Comparison of ENCODE assay signal across 13 cellular contexts in genomic region chr10:102384606-102385429, GRCh38. TPM values are rescaled to one million over a fixed set of nuclear protein-coding genes. Genes with fewer than 3 reads are reported as not detected.
DNase-seq lines count a peak whose midpoint lies in the region; ATAC-seq and TF ChIP-seq lines count a peak whose summit lies in the region.
"Had no signal": no experiment of that assay in that cellular context is flagged by ENCODE, and none has a peak within 500 bp of the region (broad histone marks: within the 10 kb centered on the region; RNA-seq: fewer than 3 reads in every experiment).

No MANE protein-coding gene starts in this region.

- H4K20me1 ChIP-seq in PC-3 (ENCODE audit: low read length): no peaks in the 10 kb centered on the region

- no peaks in the 10 kb centered on the region for H3K9me2 ChIP-seq in PC-3 (replicated peaks; ENCODE audit: low read length)

- TF ChIP-seq CTCF in HFFc6 (IDR thresholded peaks at IDR 0.05) (no peak), PC-3 (conservative IDR thresholded peaks at IDR 0.05; ENCODE audit: low read depth, low read length) (no peak), fibroblast of the aortic adventitia (IDR thresholded peaks at IDR 0.05; ENCODE audit: insufficient read depth, low read length) (no peak), brain microvascular endothelial cell (IDR thresholded peaks at IDR 0.05; ENCODE audit: low read depth, low read length, missing control alignments) (no peak), dorsolateral prefrontal cortex (IDR thresholded peaks at IDR 0.05 in 54 of 56, conservative IDR thresholded peaks at IDR 0.05 in 2 of 56; ENCODE audit: low read depth in 1 of 56, partially characterized antibody in 56 of 56) (no peak)

- no peaks in the 10 kb centered on the region for H3K4me1 ChIP-seq in PC-3 (ENCODE audit: insufficient read depth, low read length)

- CTCF ChIA-PET in PC-3 (lab: Charles Lee): interaction anchor here (0.6 kb wide), 1 partner anchor 9 kb away, joined by 3 read pairs; no protein-coding TSS in a partner anchor

- no peaks in the 10 kb centered on the region for H3F3A ChIP-seq in PC-3 (ENCODE audit: low read length, unreplicated experiment)

- peaks cover 16% of the 10 kb centered on the region for H3K36me3 Mint-ChIP-seq in HFFc6 (ENCODE audit: low read depth)

- H3K4me1 Mint-ChIP-seq in HFFc6 (ENCODE audit: low read depth): peaks cover 6% of the 10 kb centered on the region; the same call in 1 of the 2 replicates

- no peaks in the 10 kb centered on the region for H3K9me3 ChIP-seq in PC-3 (ENCODE audit: low read length)

- ATAC-seq in PC-3 (peak; percentile 27; the same call in 1 of the 2 replicates), HG02840 (IDR thresholded peaks at IDR 0.05; ENCODE audit: low FRiP score, unreplicated experiment) (no peak)

- DNase-seq in HFFc6 (peak; percentile 23), PC-3 (no peak), fibroblast of the aortic adventitia (ENCODE audit: low read depth) (peak; percentile 58), posterior vena cava (ENCODE audit: low spot score) (peak; percentile 62), brain microvascular endothelial cell (no peak), dorsolateral prefrontal cortex (no peak), occipital lobe (lab: John Stamatoyannopoulos, UW) (no peak)
- DNase-seq: activated CD4-positive, alpha-beta T cell treated with anti-CD3 and anti-CD28 coated beads for 48 hours; activated gamma-delta T cell treated with Interleukin-2 at 50 U/mL for 16 hours; NCI-H446 had no signal

- no peak overlapping the region for H2AFZ ChIP-seq in PC-3 (ENCODE audit: low read length)
- H2AFZ ChIP-seq: hepatocyte had no signal

- POLR2A ChIA-PET in PC-3 (lab: Charles Lee; ENCODE audit: unreplicated experiment): interaction anchor here (0.9 kb wide), 1 partner anchor 10 kb away, joined by 6 read pairs; no protein-coding TSS in a partner anchor

- peaks cover 3% of the 10 kb centered on the region; the same call in 1 of the 2 replicates for H3K36me3 ChIP-seq in PC-3 (ENCODE audit: low read depth, low read length)
- H3K36me3 ChIP-seq in brain microvascular endothelial cell (replicated peaks): peaks cover 35% of the 10 kb centered on the region

- H3K9me3 Mint-ChIP-seq in HFFc6: no peaks in the 10 kb centered on the region

- H3K27ac Mint-ChIP-seq in HFFc6: 0 out of 2 replicates have a peak overlapping the region, but pooled peaks have one; percentile 26

- intact Hi-C loops in PC-3 (cut with micrococcal nuclease) (no loop called here), posterior vena cava (cut with DNase I) (no loop called here), dorsolateral prefrontal cortex (cut with DNase I) (no loop called here)

- H3K4me2 ChIP-seq in PC-3 (ENCODE audit: low read length): no peak overlapping the region
- H3K4me2 ChIP-seq: hepatocyte had no signal

- H3K9ac ChIP-seq in PC-3 (ENCODE audit: low read length): no peak overlapping the region

- in situ Hi-C loops in brain microvascular endothelial cell (cut with HindIII; ENCODE audit: low pct_ligation_motif_present, low sequenced_read_pairs): no loop called here

- no peaks in the 10 kb centered on the region for H3K79me2 ChIP-seq in PC-3 (ENCODE audit: low read length)
- H3K79me2 ChIP-seq: hepatocyte had no signal

- H3K4me3 ChIP-seq in PC-3 (ENCODE audit: low read length) (no peak overlapping the region), fibroblast of the aortic adventitia (ENCODE audit: low read depth, low read length) (no peak overlapping the region), brain microvascular endothelial cell (ENCODE audit: low read depth, low read length) (no peak overlapping the region), dorsolateral prefrontal cortex (no peak overlapping the region)
- H3K4me3 ChIP-seq: hepatocyte, SK-N-MC had no signal

- no peak overlapping the region for H3K27ac ChIP-seq in PC-3 (ENCODE audit: low read length)
- H3K27ac ChIP-seq in brain microvascular endothelial cell: no peak overlapping the region
- H3K27ac ChIP-seq in dorsolateral prefrontal cortex: peak overlapping the region in 5 of 59 donors; percentile 3 to 32 (median 22)
- H3K27ac ChIP-seq: hepatocyte, SK-N-MC had no signal

- H3K27me3 Mint-ChIP-seq in HFFc6 (ENCODE audit: insufficient read depth): peaks cover 8% of the 10 kb centered on the region

- no TSS peak for BruUV-seq in PC-3 (replicated peaks; lab: Mats Ljungman, UMichigan)

- H3K4me3 Mint-ChIP-seq in HFFc6: no peak overlapping the region

- H3K27me3 ChIP-seq in PC-3 (ENCODE audit: low read length) (no peaks in the 10 kb centered on the region), brain microvascular endothelial cell (replicated peaks) (no peaks in the 10 kb centered on the region), dorsolateral prefrontal cortex (no peaks in the 10 kb centered on the region)
- H3K27me3 ChIP-seq: hepatocyte had no signal

RNA-seq across cellular contexts. Expression of gene NFKB2, which starts 10.7 kb away (rescaled TPM):
- 10 to 100 TPM; 23.1 to 27.4 (median 26.1) TPM for total RNA-seq in HFFc6 (2021; fragmentation: NEBNext Ultra II Directional; extraction: Animal tissue kit (Norgen Biotek cat#: 25700))
- total RNA-seq in PC-3 (2014; rRNA removed): 45.0 and 71.1 TPM in 2 replicates
- total RNA-seq in fibroblast of the aortic adventitia (ENCODE audit: low replicate concordance): 9.0 and 16.2 TPM in 2 replicates
- total RNA-seq in posterior vena cava: 10 to 100 TPM; 21.5 to 44.7 TPM
- 10 to 100 TPM in 45 of 120 experiments, 1 to 10 TPM in 75; 3.3 to 26.3 (median 8.5) TPM for total RNA-seq in dorsolateral prefrontal cortex
- total RNA-seq in occipital lobe: 2.2 TPM

RNA-seq across cellular contexts. Expression of gene PSD, which starts 33.8 kb away (rescaled TPM):
- 1 to 10 TPM in 2 of 6 experiments, under 1 TPM in 4; 0.37 to 1.4 (median 0.69) TPM for total RNA-seq in HFFc6 (2021; fragmentation: NEBNext Ultra II Directional; extraction: Animal tissue kit (Norgen Biotek cat#: 25700))
- total RNA-seq in PC-3 (2014; rRNA removed) (0.22 and 0.23 TPM in 2 replicates), fibroblast of the aortic adventitia (ENCODE audit: low replicate concordance) (0.18 and 1.3 TPM in 2 replicates), posterior vena cava (under 1 TPM; 0.24 to 0.83 TPM), dorsolateral prefrontal cortex (100 to 1,000 TPM in 119 of 120 experiments, 10 to 100 TPM in 1; 92.5 to 483 (median 306) TPM), occipital lobe (101 TPM)

RNA-seq across cellular contexts. Expression of gene FBXL15, which starts 35.8 kb away (rescaled TPM):
- 10 to 100 TPM in 4 of 6 experiments, 1 to 10 TPM in 2; 9.2 to 13.2 (median 11.5) TPM for total RNA-seq in HFFc6 (2021; fragmentation: NEBNext Ultra II Directional; extraction: Animal tissue kit (Norgen Biotek cat#: 25700))
- 10.1 and 12.7 TPM in 2 replicates for total RNA-seq in PC-3 (2014; rRNA removed)
- total RNA-seq in fibroblast of the aortic adventitia (ENCODE audit: low replicate concordance): 5.2 and 39.6 TPM in 2 replicates
- total RNA-seq in posterior vena cava: 10 to 100 TPM; 10.8 to 12.4 TPM
- total RNA-seq in dorsolateral prefrontal cortex: 10 to 100 TPM; 13.9 to 50.1 (median 32.5) TPM
- 14.2 TPM for total RNA-seq in occipital lobe

RNA-seq across cellular contexts. Expression of gene CUEDC2, which starts 47.6 kb away (rescaled TPM):
- 10 to 100 TPM; 62.6 to 75.9 (median 72.5) TPM for total RNA-seq in HFFc6 (2021; fragmentation: NEBNext Ultra II Directional; extraction: Animal tissue kit (Norgen Biotek cat#: 25700))
- total RNA-seq in PC-3 (2014; rRNA removed): 50.6 and 51.4 TPM in 2 replicates
- 40.9 and 61.4 TPM in 2 replicates for total RNA-seq in fibroblast of the aortic adventitia (ENCODE audit: low replicate concordance)
- 10 to 100 TPM; 35.7 to 40.9 TPM for total RNA-seq in posterior vena cava
- 100 to 1,000 TPM in 6 of 120 experiments, 10 to 100 TPM in 114; 53.3 to 107 (median 81.5) TPM for total RNA-seq in dorsolateral prefrontal cortex
- 37.3 TPM for total RNA-seq in occipital lobe

Comparison
In these comparisons a context has a peak if more than half of its experiments do, and no peak if none do; other contexts are left out.
1. DNase-seq: peak in HFFc6 (single experiment), fibroblast of the aortic adventitia (single experiment) and posterior vena cava (single experiment); none in PC-3 (single experiment), brain microvascular endothelial cell (single experiment), dorsolateral prefrontal cortex (0 of 10) and occipital lobe (single experiment).
2. RNA of gene PSD, which starts 33.8 kb away (total RNA-seq): 92.5 to 483 TPM in dorsolateral prefrontal cortex and 101 TPM in occipital lobe (single experiment); 0.24 to 0.83 TPM in posterior vena cava, 0.37 to 1.4 TPM in HFFc6, 0.22 to 0.23 TPM in PC-3 and 0.18 to 1.3 TPM in fibroblast of the aortic adventitia; every median in the first group is over 10 times any median in the second.